9 cellular contexts compared by ENCODE assay signal in genomic region chr13:40221460-40222201, GRCh38.
DNase-seq lines count a peak whose midpoint lies in the region; TF ChIP-seq lines count a peak whose summit lies in the region.
"Had no signal": no experiment of that assay in that cellular context is flagged by ENCODE, and none has a peak within 500 bp of the region (broad histone marks: within the 10 kb centered on the region; RNA-seq: fewer than 3 reads in every experiment).

No MANE protein-coding gene starts in this region.

- no peak for TF ChIP-seq CTCF in adrenal gland (IDR thresholded peaks at IDR 0.05)

- peaks cover 0 to 7% of the 10 kb centered on the region in 2 donors for H3K4me1 ChIP-seq in adrenal gland (replicated peaks in 1 of 2)
- no peaks in the 10 kb centered on the region for H3K4me1 ChIP-seq in stomach smooth muscle (ENCODE audit: control insufficient read depth, insufficient read depth, low read length)

- H3K4me3 ChIP-seq in adrenal gland (no peak overlapping the region), stomach smooth muscle (ENCODE audit: low read length in 2 of 2) (no peak overlapping the region), H7 (ENCODE audit: insufficient read depth, low read depth, low read length) (no peak overlapping the region)

- H3K36me3 ChIP-seq in adrenal gland (replicated peaks in 1 of 2) (no peaks in the 10 kb centered on the region), stomach smooth muscle (ENCODE audit: control insufficient read depth in 2 of 2, insufficient read depth in 2 of 2, low read length in 2 of 2) (no peaks in the 10 kb centered on the region), H7 (replicated peaks; ENCODE audit: control insufficient read depth, insufficient read depth, low read length) (no peaks in the 10 kb centered on the region)

- H3K9me3 ChIP-seq in adrenal gland (replicated peaks in 1 of 3) = no peaks in the 10 kb centered on the region
- no peaks in the 10 kb centered on the region for H3K9me3 ChIP-seq in stomach smooth muscle (ENCODE audit: control insufficient read depth in 2 of 2, low read length in 2 of 2)

- DNase-seq in NOMO-1 (lab: John Stamatoyannopoulos, UW; ENCODE audit: unreplicated experiment in 2 of 2) (peak; percentile 30 to 64), adrenal gland (no peak), left kidney (ENCODE audit: low read depth, low spot score) (peak; percentile 66), NCI-H2107 (lab: John Stamatoyannopoulos, UW) (no peak), NCI-H128 (lab: John Stamatoyannopoulos, UW; ENCODE audit: unreplicated experiment) (no peak), H7 (no peak), HuH-7 (ENCODE audit: low spot score) (no peak)
- DNase-seq: H9 had no signal

- H3K27ac ChIP-seq in adrenal gland = peak overlapping the region in 3 of 5 donors; percentile 45 to 78 (median 63)
- H3K27ac ChIP-seq in stomach smooth muscle (ENCODE audit: low read length) = peak overlapping the region; percentile 41

- no peak overlapping the region for H3K9ac ChIP-seq in stomach smooth muscle (ENCODE audit: low read length in 2 of 2)

- no peak for TF ChIP-seq POLR2A in adrenal gland (IDR thresholded peaks at IDR 0.05)

- H3K27me3 ChIP-seq in adrenal gland (no peaks in the 10 kb centered on the region), stomach smooth muscle (ENCODE audit: control insufficient read depth in 1 of 2, insufficient read depth in 2 of 2, low read length in 2 of 2) (no peaks in the 10 kb centered on the region), H7 (ENCODE audit: control insufficient read depth, insufficient read depth, low read length) (no peaks in the 10 kb centered on the region)

- 64 to 74% (median 65%) methylated on average over 10 of the region's 10 CpGs for WGBS in adrenal gland, 4 donors

- intact Hi-C loops in adrenal gland (cut with DNase I) = no loop called here

Comparison
In these comparisons a context has a peak if more than half of its experiments do, and no peak if none do; other contexts are left out.
1. DNase-seq: peak in NOMO-1 (2 of 2) and left kidney (single experiment); none in adrenal gland (0 of 7), NCI-H2107 (single experiment), NCI-H128 (single experiment), H7 (single experiment) and HuH-7 (single experiment).